In genomic region chr12:53044896-53045571, GRCh38 we compare ENCODE assay signal across 2 cellular contexts.
TF ChIP-seq lines count a peak whose summit lies in the region.

No MANE protein-coding gene starts in this region.

TF ChIP-seq in GM23338, 12 proteins besides CTCF, POLR2A, EP300 and RAD21:
- TF ChIP-seq JUNB (IDR thresholded peaks at IDR 0.05; ENCODE audit: unreplicated experiment): no peak
- TF ChIP-seq STAT1 (IDR thresholded peaks at IDR 0.05; ENCODE audit: unreplicated experiment): no peak
- no peak for TF ChIP-seq ZNF331 (CRISPR knock-in tag; IDR thresholded peaks at IDR 0.05; ENCODE audit: low read depth)
- TF ChIP-seq NANOG (IDR thresholded peaks at IDR 0.05; ENCODE audit: borderline replicate concordance): no peak
- TF ChIP-seq, protein P1, sequence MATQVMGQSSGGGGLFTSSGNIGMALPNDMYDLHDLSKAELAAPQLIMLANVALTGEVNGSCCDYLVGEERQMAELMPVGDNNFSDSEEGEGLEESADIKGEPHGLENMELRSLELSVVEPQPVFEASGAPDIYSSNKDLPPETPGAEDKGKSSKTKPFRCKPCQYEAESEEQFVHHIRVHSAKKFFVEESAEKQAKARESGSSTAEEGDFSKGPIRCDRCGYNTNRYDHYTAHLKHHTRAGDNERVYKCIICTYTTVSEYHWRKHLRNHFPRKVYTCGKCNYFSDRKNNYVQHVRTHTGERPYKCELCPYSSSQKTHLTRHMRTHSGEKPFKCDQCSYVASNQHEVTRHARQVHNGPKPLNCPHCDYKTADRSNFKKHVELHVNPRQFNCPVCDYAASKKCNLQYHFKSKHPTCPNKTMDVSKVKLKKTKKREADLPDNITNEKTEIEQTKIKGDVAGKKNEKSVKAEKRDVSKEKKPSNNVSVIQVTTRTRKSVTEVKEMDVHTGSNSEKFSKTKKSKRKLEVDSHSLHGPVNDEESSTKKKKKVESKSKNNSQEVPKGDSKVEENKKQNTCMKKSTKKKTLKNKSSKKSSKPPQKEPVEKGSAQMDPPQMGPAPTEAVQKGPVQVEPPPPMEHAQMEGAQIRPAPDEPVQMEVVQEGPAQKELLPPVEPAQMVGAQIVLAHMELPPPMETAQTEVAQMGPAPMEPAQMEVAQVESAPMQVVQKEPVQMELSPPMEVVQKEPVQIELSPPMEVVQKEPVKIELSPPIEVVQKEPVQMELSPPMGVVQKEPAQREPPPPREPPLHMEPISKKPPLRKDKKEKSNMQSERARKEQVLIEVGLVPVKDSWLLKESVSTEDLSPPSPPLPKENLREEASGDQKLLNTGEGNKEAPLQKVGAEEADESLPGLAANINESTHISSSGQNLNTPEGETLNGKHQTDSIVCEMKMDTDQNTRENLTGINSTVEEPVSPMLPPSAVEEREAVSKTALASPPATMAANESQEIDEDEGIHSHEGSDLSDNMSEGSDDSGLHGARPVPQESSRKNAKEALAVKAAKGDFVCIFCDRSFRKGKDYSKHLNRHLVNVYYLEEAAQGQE (IDR thresholded peaks at IDR 0.05; ENCODE audit: unreplicated experiment): no peak
- no peak for TF ChIP-seq ETS1 (IDR thresholded peaks at IDR 0.05)
- no peak for TF ChIP-seq CREB1 (CRISPR knock-in tag; IDR thresholded peaks at IDR 0.05; ENCODE audit: low read depth)
- no peak for TF ChIP-seq EZH2 (IDR thresholded peaks at IDR 0.05; ENCODE audit: low read depth, unreplicated experiment)
- TF ChIP-seq ZNF114 (CRISPR knock-in tag; IDR thresholded peaks at IDR 0.05): no peak
- TF ChIP-seq POLR2AphosphoS5 (IDR thresholded peaks at IDR 0.05; ENCODE audit: low read depth): no peak
- no peak for TF ChIP-seq ZNF462 (CRISPR knock-in tag; IDR thresholded peaks at IDR 0.05)
- no peak for TF ChIP-seq EZH2phosphoT487 (IDR thresholded peaks at IDR 0.05; ENCODE audit: unreplicated experiment)

TF ChIP-seq in H1, 55 proteins besides CTCF, POLR2A, EP300 and RAD21:
- TF ChIP-seq KDM5A (IDR thresholded peaks at IDR 0.05; ENCODE audit: low read length): no peak
- no peak for TF ChIP-seq TEAD4 (IDR thresholded peaks at IDR 0.05; ENCODE audit: low read depth, low read length)
- TF ChIP-seq SUZ12 (IDR thresholded peaks at IDR 0.05; ENCODE audit: low read length): no peak
- no peak for TF ChIP-seq NANOG (IDR thresholded peaks at IDR 0.05; ENCODE audit: insufficient read depth, low read depth, low read length, poor library complexity, severe bottlenecking)
- no peak for TF ChIP-seq POLR2AphosphoS5 (IDR thresholded peaks at IDR 0.05; ENCODE audit: low read depth, low read length)
- no peak for TF ChIP-seq GTF2F1 (IDR thresholded peaks at IDR 0.05; ENCODE audit: borderline replicate concordance, low read depth, low read length)
- no peak for TF ChIP-seq GABPA (IDR thresholded peaks at IDR 0.05; ENCODE audit: borderline replicate concordance, insufficient read depth, low read length)
- TF ChIP-seq SIX5 (IDR thresholded peaks at IDR 0.05; ENCODE audit: low read depth, low read length): no peak
- TF ChIP-seq EZH2 (IDR thresholded peaks at IDR 0.05; ENCODE audit: low read depth, low read length, severe bottlenecking): no peak
- no peak for TF ChIP-seq SP4 (IDR thresholded peaks at IDR 0.05; ENCODE audit: low read length)
- no peak for TF ChIP-seq SP1 (IDR thresholded peaks at IDR 0.05; ENCODE audit: low read depth, low read length)
